14 cellular contexts compared by ENCODE assay signal in the genomic region with DNA sequence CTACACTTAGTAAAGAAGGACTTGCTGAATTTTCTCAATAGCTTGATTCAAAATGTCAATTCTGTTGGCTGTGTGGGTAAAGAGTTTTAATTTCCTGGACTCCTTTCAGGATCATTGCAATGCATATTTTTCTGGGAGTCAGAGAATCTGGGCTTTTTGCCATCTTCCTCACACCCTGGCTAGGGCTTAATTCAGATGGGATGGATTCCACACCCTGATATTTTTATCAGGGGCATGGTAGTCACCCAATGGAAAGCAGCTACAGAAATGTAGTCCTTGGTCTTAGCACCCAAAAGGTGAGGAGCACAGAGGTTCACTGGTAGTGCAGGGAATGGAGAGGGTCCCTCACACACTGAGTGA.
A peak's percentile ranks its signal among the peaks of the same experiment; 100 is the strongest.
DNase-seq lines count a peak whose midpoint lies in the region; ATAC-seq, FAIRE-seq and TF ChIP-seq lines count a peak whose summit lies in the region.
"Had no signal": no experiment of that assay in that cellular context is flagged by ENCODE, and none has a peak within 500 bp of the region (broad histone marks: within the 10 kb centered on the region; RNA-seq: fewer than 3 reads in every experiment).

No MANE protein-coding gene starts in this region.

- intact Hi-C loops in gastrocnemius medialis (cut with DNase I; ENCODE audit: low total_unique reads) = no loop called here

- no peak for DNase-seq in T-helper 2 cell treated with Interferon-gamma antibody and Interleukin-4, amounts not matched to agents 5 μg/mL and 100 μg/mL, for 36 hours (ENCODE audit: low spot score)
- DNase-seq in T-helper 2 cell (no peak), RPMI7951 (ENCODE audit: low read depth) (peak; percentile 47), fibroblast of mammary gland (ENCODE audit: low read depth) (peak; percentile 70), gastrocnemius medialis (no peak), NOMO-1 (lab: John Stamatoyannopoulos, UW; ENCODE audit: unreplicated experiment in 2 of 2) (no peak), frontal cortex (ENCODE audit: low spot score in 2 of 2) (no peak)
- DNase-seq in stimulated activated CD4-positive, alpha-beta T cell treated with anti-CD3 and anti-CD28 coated beads, Interleukin-4, amount 100 ng/mL, for 24 hours = no peak
- DNase-seq: activated CD8-positive, alpha-beta T cell treated with anti-CD3 and anti-CD28 coated beads, Interleukin-2, amount 10 ng/mL, durations not matched to agents 7 days and 5 days; body of pancreas; small intestine; stimulated activated CD8-positive, alpha-beta memory T cell treated with anti-CD3 and anti-CD28 coated beads, Interleukin-4, amount 100 ng/mL, for 48 hours had no signal

- no peaks in the 10 kb centered on the region for H3K27me3 ChIP-seq in gastrocnemius medialis
- H3K27me3 ChIP-seq: body of pancreas, SJSA1 had no signal

- H3K4me1 ChIP-seq in gastrocnemius medialis = peaks cover 43 to 48% of the 10 kb centered on the region in 2 donors

- no peak for TF ChIP-seq POLR2A in gastrocnemius medialis (IDR thresholded peaks at IDR 0.05)

- TF ChIP-seq CTCF in fibroblast of mammary gland (conservative IDR thresholded peaks at IDR 0.05; ENCODE audit: control insufficient read depth, insufficient read depth, low read depth, low read length) (no peak), gastrocnemius medialis (IDR thresholded peaks at IDR 0.05 in 4 of 5, conservative IDR thresholded peaks at IDR 0.05 in 1 of 5) (no peak)

- peak overlapping the region; percentile 63 to 77 (median 75) for H3K27ac ChIP-seq in gastrocnemius medialis
- H3K27ac ChIP-seq: body of pancreas, SJSA1 had no signal

- peak overlapping the region; percentile 13 for H3K27ac Mint-ChIP-seq in T-helper 2 cell treated with Interferon-gamma antibody and Interleukin-4, amounts not matched to agents 5 μg/mL and 100 μg/mL, for 36 hours
- H3K27ac Mint-ChIP-seq: activated CD8-positive, alpha-beta T cell treated with anti-CD3 and anti-CD28 coated beads, Interleukin-2, amount 10 ng/mL, durations not matched to agents 7 days and 5 days had no signal

- no peaks in the 10 kb centered on the region for H3K9me3 ChIP-seq in gastrocnemius medialis
- H3K9me3 ChIP-seq: body of pancreas had no signal

- no peaks in the 10 kb centered on the region for H3K36me3 ChIP-seq in gastrocnemius medialis

- H3K36me3 Mint-ChIP-seq in T-helper 2 cell treated with Interferon-gamma antibody and Interleukin-4, amounts not matched to agents 5 μg/mL and 100 μg/mL, for 36 hours (ENCODE audit: low read depth) = peaks cover 44% of the 10 kb centered on the region

- no peak overlapping the region for H3K4me3 Mint-ChIP-seq in T-helper 2 cell treated with Interferon-gamma antibody and Interleukin-4, amounts not matched to agents 5 μg/mL and 100 μg/mL, for 36 hours
- H3K4me3 Mint-ChIP-seq: activated CD8-positive, alpha-beta T cell treated with anti-CD3 and anti-CD28 coated beads, Interleukin-2, amount 10 ng/mL, durations not matched to agents 7 days and 5 days had no signal

- no peaks in the 10 kb centered on the region for H3K27me3 Mint-ChIP-seq in T-helper 2 cell treated with Interferon-gamma antibody and Interleukin-4, amounts not matched to agents 5 μg/mL and 100 μg/mL, for 36 hours (ENCODE audit: low read depth)

- H3K4me1 Mint-ChIP-seq in T-helper 2 cell treated with Interferon-gamma antibody and Interleukin-4, amounts not matched to agents 5 μg/mL and 100 μg/mL, for 36 hours (ENCODE audit: low read depth) = peaks cover 48% of the 10 kb centered on the region

- H3K4me3 ChIP-seq in fibroblast of mammary gland (ENCODE audit: control insufficient read depth, low read depth, low read length) = no peak overlapping the region
- peak overlapping the region in 2 of 4 donors; percentile 38 to 42 for H3K4me3 ChIP-seq in gastrocnemius medialis
- H3K4me3 ChIP-seq: body of pancreas, lung, SJSA1 had no signal

- ATAC-seq in gastrocnemius medialis = no peak
- ATAC-seq: activated CD8-positive, alpha-beta T cell treated with anti-CD3 and anti-CD28 coated beads, Interleukin-2, amount 10 ng/mL, durations not matched to agents 7 days and 5 days; body of pancreas had no signal

- H3K9me3 Mint-ChIP-seq in T-helper 2 cell treated with Interferon-gamma antibody and Interleukin-4, amounts not matched to agents 5 μg/mL and 100 μg/mL, for 36 hours = no peaks in the 10 kb centered on the region

- no peak for FAIRE-seq in frontal cortex (lab: Jason Lieb, UNC)
- FAIRE-seq: small intestine had no signal

- in situ Hi-C loops in gastrocnemius medialis (cut with MboI; ENCODE audit: low sequenced_read_pairs in 4 of 4) = no loop called here

Comparison
In these comparisons a context has a peak if more than half of its experiments do, and no peak if none do; other contexts are left out.
1. DNase-seq: peak in RPMI7951 (single experiment) and fibroblast of mammary gland (single experiment); none in T-helper 2 cell treated with Interferon-gamma antibody and Interleukin-4, amounts not matched to agents 5 μg/mL and 100 μg/mL, for 36 hours (single experiment), T-helper 2 cell (0 of 5), gastrocnemius medialis (0 of 2), NOMO-1 (0 of 2), stimulated activated CD4-positive, alpha-beta T cell treated with anti-CD3 and anti-CD28 coated beads, Interleukin-4, amount 100 ng/mL, for 24 hours (single experiment) and frontal cortex (0 of 2).